Comparison of ENCODE assay signal across 3 cellular contexts in genomic region chr11:35678975-35679374, GRCh38.
A peak's percentile ranks its signal among the peaks of the same experiment; 100 is the strongest.
TF ChIP-seq lines count a peak whose summit lies in the region.

No MANE protein-coding gene starts in this region.

TF ChIP-seq in HepG2, 621 proteins besides CTCF, POLR2A, EP300 and RAD21 (continues in another document):
- TF ChIP-seq SSRP1 (CRISPR knock-in tag; IDR thresholded peaks at IDR 0.05) (no peak), TCF7 (IDR thresholded peaks at IDR 0.05; ENCODE audit: low read depth) (no peak), MAFF (IDR thresholded peaks at IDR 0.05; ENCODE audit: low read depth, low read length) (peak; percentile 97), ATF3 (CRISPR knock-in tag; IDR thresholded peaks at IDR 0.05) (no peak), MAFK (conservative IDR thresholded peaks at IDR 0.05 in 1 of 2, IDR thresholded peaks at IDR 0.05 in 1 of 2; ENCODE audit: low read length in 2 of 2) (peak; percentile 95 to 98), MED13 (CRISPR knock-in tag; IDR thresholded peaks at IDR 0.05) (no peak), ELF4 (CRISPR knock-in tag; IDR thresholded peaks at IDR 0.05; ENCODE audit: borderline replicate concordance) (no peak), ZNF768 (CRISPR knock-in tag; IDR thresholded peaks at IDR 0.05) (no peak), MAX (IDR thresholded peaks at IDR 0.05) (no peak), ZBTB8A (CRISPR knock-in tag; IDR thresholded peaks at IDR 0.05; ENCODE audit: borderline replicate concordance, low read depth) (no peak), ZNF274 (CRISPR knock-in tag; IDR thresholded peaks at IDR 0.05) (no peak), ZSCAN21 (CRISPR knock-in tag; IDR thresholded peaks at IDR 0.05; ENCODE audit: borderline replicate concordance) (no peak), HNF1A (IDR thresholded peaks at IDR 0.05; ENCODE audit: low read depth) (no peak), HNF1A (CRISPR knock-in tag; IDR thresholded peaks at IDR 0.05; ENCODE audit: borderline replicate concordance) (no peak), MTA1 (CRISPR knock-in tag; IDR thresholded peaks at IDR 0.05; ENCODE audit: borderline replicate concordance) (no peak)

TF ChIP-seq in IMR-90, 13 proteins besides CTCF, POLR2A, EP300 and RAD21:
- TF ChIP-seq MAFK (IDR thresholded peaks at IDR 0.05; ENCODE audit: low read depth, low read length) = peak; percentile 98
- TF ChIP-seq MXI1 (IDR thresholded peaks at IDR 0.05; ENCODE audit: borderline replicate concordance, low read depth, low read length) = no peak
TF ChIP-seq in IMR-90: peak in this region for 1.

TF ChIP-seq in H1, 55 proteins besides CTCF, POLR2A, EP300 and RAD21:
- TF ChIP-seq CREB1 (IDR thresholded peaks at IDR 0.05) (no peak), MAFK (IDR thresholded peaks at IDR 0.05; ENCODE audit: low read depth, low read length) (peak; percentile 76; the same call in 1 of the 2 replicates)
